ENCODE assay signal across 14 cellular contexts in the genomic region with DNA sequence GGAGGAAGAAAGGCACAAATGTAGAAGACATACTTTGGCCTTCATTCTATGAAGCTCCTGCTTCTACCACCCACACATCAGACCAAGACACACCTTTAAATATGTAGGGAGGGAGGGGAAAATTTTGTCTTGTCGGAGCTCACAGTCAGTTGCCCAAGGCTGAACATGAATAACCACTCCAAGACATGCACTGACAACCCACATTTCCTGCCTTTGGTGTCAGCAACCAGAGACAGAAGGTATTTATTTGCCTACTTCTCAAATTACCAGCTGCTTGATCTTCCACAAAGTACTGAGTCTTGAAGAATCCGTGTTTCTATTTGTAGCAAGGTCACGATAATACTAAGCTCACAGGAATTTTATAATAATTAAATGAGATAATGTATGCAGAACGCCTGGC.
A peak's percentile ranks its signal among the peaks of the same experiment; 100 is the strongest.
DNase-seq lines count a peak whose midpoint lies in the region; ATAC-seq and TF ChIP-seq lines count a peak whose summit lies in the region.
"Had no signal": no experiment of that assay in that cellular context is flagged by ENCODE, and none has a peak within 500 bp of the region (broad histone marks: within the 10 kb centered on the region; RNA-seq: fewer than 3 reads in every experiment).

No MANE protein-coding gene starts in this region.

- H4K20me1 ChIP-seq in BLaER1, result no peaks in the 10 kb centered on the region
- no peaks in the 10 kb centered on the region for H4K20me1 ChIP-seq in PC-3 (ENCODE audit: low read length)

- H3K4me1 ChIP-seq in BLaER1 (peaks cover 10% of the 10 kb centered on the region), PC-3 (ENCODE audit: insufficient read depth, low read length) (no peaks in the 10 kb centered on the region), ascending aorta (peaks cover 0 to 3% of the 10 kb centered on the region in 2 donors)
- H3K4me1 ChIP-seq: spleen had no signal

- H3K27ac ChIP-seq in BLaER1 (no peak overlapping the region), PC-3 (ENCODE audit: low read length) (no peak overlapping the region), ascending aorta (no peak overlapping the region)
- H3K27ac ChIP-seq: spleen had no signal

- BruUV-seq in PC-3 (replicated peaks; lab: Mats Ljungman, UMichigan), result no TSS peak

- peak overlapping the region; percentile 38 for H3K4me2 ChIP-seq in BLaER1
- H3K4me2 ChIP-seq in PC-3 (ENCODE audit: low read length), result no peak overlapping the region

- TF ChIP-seq CTCF in PC-3 (conservative IDR thresholded peaks at IDR 0.05; ENCODE audit: low read depth, low read length), result no peak
- TF ChIP-seq CTCF in foreskin fibroblast (IDR thresholded peaks at IDR 0.05; ENCODE audit: low read depth, low read length), result no peak
- no peak for TF ChIP-seq CTCF in ascending aorta (IDR thresholded peaks at IDR 0.05)

- H3K9ac ChIP-seq in BLaER1 (no peak overlapping the region), PC-3 (ENCODE audit: low read length) (no peak overlapping the region)

- H3K27me3 ChIP-seq in BLaER1 (no peaks in the 10 kb centered on the region), PC-3 (ENCODE audit: low read length) (no peaks in the 10 kb centered on the region), ascending aorta (no peaks in the 10 kb centered on the region)
- H3K27me3 ChIP-seq: spleen had no signal

- no peak overlapping the region for H2AFZ ChIP-seq in PC-3 (ENCODE audit: low read length)

- H3F3A ChIP-seq in PC-3 (ENCODE audit: low read length, unreplicated experiment), result no peaks in the 10 kb centered on the region

- H3K79me2 ChIP-seq in PC-3 (ENCODE audit: low read length), result no peaks in the 10 kb centered on the region

- POLR2A ChIA-PET in PC-3 (lab: Charles Lee; ENCODE audit: unreplicated experiment), result no interaction called here

- intact Hi-C loops in PC-3 (cut with micrococcal nuclease) (no loop called here), ascending aorta (cut with DNase I) (no loop called here)

- H3K36me3 ChIP-seq in BLaER1, result no peaks in the 10 kb centered on the region
- H3K36me3 ChIP-seq in PC-3 (ENCODE audit: low read depth, low read length), result no peaks in the 10 kb centered on the region
- H3K36me3 ChIP-seq in ascending aorta, result no peaks in the 10 kb centered on the region
- H3K36me3 ChIP-seq: spleen had no signal

- no peaks in the 10 kb centered on the region for H3K9me2 ChIP-seq in PC-3 (replicated peaks; ENCODE audit: low read length)

- no peaks in the 10 kb centered on the region for H3K9me3 ChIP-seq in BLaER1
- H3K9me3 ChIP-seq in PC-3 (ENCODE audit: low read length), result no peaks in the 10 kb centered on the region
- no peaks in the 10 kb centered on the region for H3K9me3 ChIP-seq in ascending aorta
- H3K9me3 ChIP-seq: spleen had no signal

- CTCF ChIA-PET in PC-3 (lab: Charles Lee), result no interaction called here

- ATAC-seq in HG02885 (IDR thresholded peaks at IDR 0.05; ENCODE audit: poor library complexity, unreplicated experiment) (peak; percentile 54), PC-3 (peak; percentile 27; the same call in 1 of the 2 replicates)
- ATAC-seq: WTC11 had no signal

- DNase-seq in PC-3, result peak; percentile 47
- DNase-seq in foreskin fibroblast, result peak; percentile 54 to 77
- DNase-seq in ascending aorta (ENCODE audit: low spot score in 2 of 2), result no peak
- DNase-seq in cortex of kidney (lab: John Stamatoyannopoulos, UW), result no peak
- DNase-seq in stimulated activated CD8-positive, alpha-beta memory T cell treated with anti-CD3 and anti-CD28 coated beads, Interleukin-4, amount 100 ng/mL, for 48 hours, result no peak
- no peak for DNase-seq in MV-4-11 (lab: John Stamatoyannopoulos, UW)
- DNase-seq: anterior cingulate cortex, GOT3, NCI-H2081 treated with DMSO at 0.1 percent for 48 hours, Right ventricle myocardium superior, spleen had no signal

- no peak overlapping the region for H3K4me3 ChIP-seq in BLaER1
- H3K4me3 ChIP-seq in PC-3 (ENCODE audit: low read length), result no peak overlapping the region
- H3K4me3 ChIP-seq in foreskin fibroblast (ENCODE audit: low read depth in 1 of 2, low read length in 2 of 2), result no peak overlapping the region
- no peak overlapping the region for H3K4me3 ChIP-seq in ascending aorta
- H3K4me3 ChIP-seq: spleen had no signal

Comparison
In these comparisons a context has a peak if more than half of its experiments do, and no peak if none do; other contexts are left out.
1. DNase-seq: peak in PC-3 (single experiment) and foreskin fibroblast (2 of 2); none in ascending aorta (0 of 2), cortex of kidney (single experiment), stimulated activated CD8-positive, alpha-beta memory T cell treated with anti-CD3 and anti-CD28 coated beads, Interleukin-4, amount 100 ng/mL, for 48 hours (single experiment) and MV-4-11 (single experiment).